In the genomic region with DNA sequence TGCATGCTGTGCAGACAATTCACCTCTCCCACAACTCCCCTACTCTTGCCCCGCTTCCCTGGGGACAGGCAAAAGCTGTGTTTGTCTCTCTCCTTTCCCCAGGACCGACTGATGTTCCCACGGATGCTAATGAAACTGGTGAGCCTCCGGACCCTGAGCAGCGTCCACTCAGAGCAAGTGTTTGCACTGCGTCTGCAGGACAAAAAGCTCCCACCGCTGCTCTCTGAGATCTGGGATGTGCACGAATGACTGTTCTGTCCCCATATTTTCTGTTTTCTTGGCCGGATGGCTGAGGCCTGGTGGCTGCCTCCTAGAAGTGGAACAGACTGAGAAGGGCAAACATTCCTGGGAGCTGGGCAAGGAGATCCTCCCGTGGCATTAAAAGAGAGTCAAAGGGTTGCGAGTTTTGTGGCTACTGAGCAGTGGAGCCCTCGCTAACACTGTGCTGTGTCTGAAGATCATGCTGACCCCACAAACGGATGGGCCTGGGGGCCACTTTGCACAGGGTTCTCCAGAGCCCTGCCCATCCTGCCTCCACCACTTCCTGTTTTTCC, we compare ENCODE assay signal across 7 cellular contexts. TPM values are rescaled to one million over a fixed set of nuclear protein-coding genes. Genes with fewer than 3 reads are reported as not detected.
DNase-seq lines count a peak whose midpoint lies in the region; ATAC-seq, FAIRE-seq and TF ChIP-seq lines count a peak whose summit lies in the region.

No MANE protein-coding gene starts in this region.

- WGBS in hepatocyte (ENCODE audit: low lambda C conversion rate, missing lambda C conversion rate), result 41% methylated on average over 13 of the region's 13 CpGs
- 38 to 52% (median 48%) methylated on average over 13 of the region's 13 CpGs for WGBS in small intestine, 3 donors

- ATAC-seq in GM23338 (peak; percentile 3), HG03354 (IDR thresholded peaks at IDR 0.05; ENCODE audit: poor library complexity, severe bottlenecking, unreplicated experiment) (no peak)

- no peaks in the 10 kb centered on the region for H3K9me2 ChIP-seq in GM23338 (ENCODE audit: insufficient read depth)
- H3K9me2 ChIP-seq in hepatocyte (replicated peaks; ENCODE audit: insufficient read depth), result no peaks in the 10 kb centered on the region

- no peaks in the 10 kb centered on the region for H3K9me3 Mint-ChIP-seq in GM23338

- H3K79me2 ChIP-seq in GM23338 (replicated peaks; ENCODE audit: insufficient read depth), result peaks cover 31% of the 10 kb centered on the region
- H3K79me2 ChIP-seq in hepatocyte, result peaks cover 38% of the 10 kb centered on the region

- peak overlapping the region; percentile 99 for H3K27ac ChIP-seq in GM23338 (ENCODE audit: low read depth)
- peak overlapping the region; percentile 98 for H3K27ac ChIP-seq in SK-N-MC
- H3K27ac ChIP-seq in hepatocyte, result peak overlapping the region; percentile 99
- peak overlapping the region; percentile 82 to 92 for H3K27ac ChIP-seq in small intestine (ENCODE audit: low read depth in 1 of 2, low read length in 1 of 2)

- H3K4me3 ChIP-seq in GM23338 (peak overlapping the region; percentile 88), SK-N-MC (peak overlapping the region; percentile 81), hepatocyte (no peak overlapping the region), small intestine (ENCODE audit: low read depth in 1 of 2, low read length in 2 of 2) (peak overlapping the region in 1 of 2 donors; percentile 74)

- H3K27ac Mint-ChIP-seq in GM23338, result peak overlapping the region; percentile 96

- H3K27me3 Mint-ChIP-seq in GM23338 (ENCODE audit: insufficient read depth, low read depth, poor library complexity), result peaks cover 9% of the 10 kb centered on the region

- H3K9me3 ChIP-seq in SK-N-MC (ENCODE audit: low read depth, low read length) (no peaks in the 10 kb centered on the region), hepatocyte (ENCODE audit: low read depth) (no peaks in the 10 kb centered on the region), small intestine (ENCODE audit: control insufficient read depth, low read depth) (no peaks in the 10 kb centered on the region)

- H2AFZ ChIP-seq in GM23338 (peak overlapping the region; percentile 89), hepatocyte (peak overlapping the region; percentile 49)

- peaks cover 22% of the 10 kb centered on the region for H3F3A ChIP-seq in GM23338 (replicated peaks; ENCODE audit: low read depth)

- peaks cover 41% of the 10 kb centered on the region for H3K4me1 Mint-ChIP-seq in GM23338

- H4K20me1 ChIP-seq in GM23338 (replicated peaks; ENCODE audit: insufficient read depth) (peaks cover 28% of the 10 kb centered on the region), hepatocyte (ENCODE audit: insufficient read depth, poor library complexity, severe bottlenecking) (peaks cover 30% of the 10 kb centered on the region)

- H3K27me3 ChIP-seq in GM23338 (ENCODE audit: insufficient read depth) (no peaks in the 10 kb centered on the region), hepatocyte (no peaks in the 10 kb centered on the region), small intestine (ENCODE audit: control insufficient read depth in 2 of 2, insufficient read depth in 2 of 2, low read length in 2 of 2) (no peaks in the 10 kb centered on the region)

- no peak for TF ChIP-seq CTCF in GM23338 (conservative IDR thresholded peaks at IDR 0.05; ENCODE audit: low read depth in 2 of 2)
- no peak for TF ChIP-seq CTCF in hepatocyte (IDR thresholded peaks at IDR 0.05; ENCODE audit: poor library complexity)

- H3K36me3 ChIP-seq in GM23338 (ENCODE audit: insufficient read depth), result no peaks in the 10 kb centered on the region; the same call in 1 of the 2 replicates
- no peaks in the 10 kb centered on the region for H3K36me3 ChIP-seq in SK-N-MC (ENCODE audit: insufficient read depth, low read length)
- no peaks in the 10 kb centered on the region for H3K36me3 ChIP-seq in hepatocyte (replicated peaks; ENCODE audit: insufficient read depth, low read depth)
- H3K36me3 ChIP-seq in small intestine (ENCODE audit: control insufficient read depth in 2 of 2, insufficient read depth in 2 of 2, low read length in 2 of 2), result peaks cover 0 to 4% of the 10 kb centered on the region in 2 donors

- peaks cover 36% of the 10 kb centered on the region for H3K4me1 ChIP-seq in GM23338 (ENCODE audit: insufficient read depth)
- peaks cover 11% of the 10 kb centered on the region for H3K4me1 ChIP-seq in hepatocyte (ENCODE audit: insufficient read depth)
- H3K4me1 ChIP-seq in small intestine (ENCODE audit: control insufficient read depth in 2 of 2, insufficient read depth in 1 of 2, low read depth in 1 of 2, low read length in 1 of 2), result peaks cover 2 to 3% of the 10 kb centered on the region in 2 donors

- H3K9ac ChIP-seq in SK-N-MC (ENCODE audit: insufficient read length), result peak overlapping the region; percentile 82

- FAIRE-seq in small intestine (lab: Jason Lieb, UNC), result no peak

- H3K4me2 ChIP-seq in GM23338 (peak overlapping the region; percentile 96), hepatocyte (peak overlapping the region; percentile 79)

- no peaks in the 10 kb centered on the region; the same call in 2 of the 3 replicates for H3K36me3 Mint-ChIP-seq in GM23338 (ENCODE audit: low read depth)

- peak; percentile 39 for DNase-seq in GM23338 (ENCODE audit: low spot score)
- no peak for DNase-seq in SK-N-MC (ENCODE audit: low read depth, low spot score)
- DNase-seq in hepatocyte (ENCODE audit: low spot score), result no peak
- no peak for DNase-seq in small intestine
- DNase-seq in cerebellar cortex (ENCODE audit: low spot score), result no peak
- no peak for DNase-seq in NK-92 treated with Interleukin-12 subunit alpha and Interleukin-12 subunit beta, amount 100 ng/mL, for 24 hours (lab: John Stamatoyannopoulos, UW)

- peak overlapping the region; percentile 88 for H3K4me3 Mint-ChIP-seq in GM23338

TF ChIP-seq in GM23338, 12 proteins besides CTCF, POLR2A, EP300 and RAD21 (continues in another document):
- no peak for TF ChIP-seq ZNF331 (CRISPR knock-in tag; IDR thresholded peaks at IDR 0.05; ENCODE audit: low read depth)
- no peak for TF ChIP-seq NANOG (IDR thresholded peaks at IDR 0.05; ENCODE audit: borderline replicate concordance)
- TF ChIP-seq, protein P1, sequence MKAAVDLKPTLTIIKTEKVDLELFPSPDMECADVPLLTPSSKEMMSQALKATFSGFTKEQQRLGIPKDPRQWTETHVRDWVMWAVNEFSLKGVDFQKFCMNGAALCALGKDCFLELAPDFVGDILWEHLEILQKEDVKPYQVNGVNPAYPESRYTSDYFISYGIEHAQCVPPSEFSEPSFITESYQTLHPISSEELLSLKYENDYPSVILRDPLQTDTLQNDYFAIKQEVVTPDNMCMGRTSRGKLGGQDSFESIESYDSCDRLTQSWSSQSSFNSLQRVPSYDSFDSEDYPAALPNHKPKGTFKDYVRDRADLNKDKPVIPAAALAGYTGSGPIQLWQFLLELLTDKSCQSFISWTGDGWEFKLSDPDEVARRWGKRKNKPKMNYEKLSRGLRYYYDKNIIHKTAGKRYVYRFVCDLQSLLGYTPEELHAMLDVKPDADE (IDR thresholded peaks at IDR 0.05), result no peak
- TF ChIP-seq REST (IDR thresholded peaks at IDR 0.05; ENCODE audit: unreplicated experiment), result no peak
- TF ChIP-seq JUNB (IDR thresholded peaks at IDR 0.05; ENCODE audit: unreplicated experiment), result no peak
- TF ChIP-seq ZNF114 (CRISPR knock-in tag; IDR thresholded peaks at IDR 0.05), result no peak

RNA-seq across cellular contexts. Expression of gene MADD, which starts 1.4 kb away (rescaled TPM):
- 33.3 and 43.8 TPM in 2 replicates for total RNA-seq in GM23338 (2014; rRNA removed; shearing (Covaris generic))
- polyA plus RNA-seq in GM23338 (2016; fragmentation: Nextera tagmentation; extraction: Ambion mirVana), result 12.5 and 13.4 TPM in 2 replicates
- total RNA-seq in hepatocyte, result 19.1 and 28.0 TPM in 2 replicates
- polyA plus RNA-seq in hepatocyte, result 17.6 and 19.6 TPM in 2 replicates
- 10 to 100 TPM; 19.2 to 27.7 (median 23.9) TPM for polyA plus RNA-seq in small intestine

RNA-seq across cellular contexts. Expression of gene NR1H3, which starts 10.7 kb away (rescaled TPM):
- total RNA-seq in GM23338 (2014; rRNA removed; shearing (Covaris generic)), result 23.7 and 23.8 TPM in 2 replicates
- polyA plus RNA-seq in GM23338 (2016; fragmentation: Nextera tagmentation; extraction: Ambion mirVana) (16.5 and 17.5 TPM in 2 replicates), hepatocyte (41.5 and 43.1 TPM in 2 replicates), small intestine (100 to 1,000 TPM; 102 to 366 (median 223) TPM)
- 40.8 and 49.5 TPM in 2 replicates for total RNA-seq in hepatocyte

RNA-seq across cellular contexts. Expression of gene ACP2, which starts 19.9 kb away (rescaled TPM):
- 32.1 and 33.5 TPM in 2 replicates for total RNA-seq in GM23338 (2014; rRNA removed; shearing (Covaris generic))
- 5.6 and 7.3 TPM in 2 replicates for polyA plus RNA-seq in GM23338 (2016; fragmentation: Nextera tagmentation; extraction: Ambion mirVana)
- 31.5 and 40.3 TPM in 2 replicates for total RNA-seq in hepatocyte
- 26.5 and 29.6 TPM in 2 replicates for polyA plus RNA-seq in hepatocyte
- 10 to 100 TPM; 44.1 to 53.3 (median 48.6) TPM for polyA plus RNA-seq in small intestine

RNA-seq across cellular contexts. Expression of gene DDB2, which starts 53.8 kb away (rescaled TPM):
- total RNA-seq in GM23338 (2014; rRNA removed; shearing (Covaris generic)), result 62.5 and 63.1 TPM in 2 replicates
- 58.7 and 60.2 TPM in 2 replicates for polyA plus RNA-seq in GM23338 (2016; fragmentation: Nextera tagmentation; extraction: Ambion mirVana)
- total RNA-seq in hepatocyte, result 17.2 and 17.7 TPM in 2 replicates
- polyA plus RNA-seq in hepatocyte, result 25.7 and 28.2 TPM in 2 replicates
- polyA plus RNA-seq in small intestine, result 10 to 100 TPM; 25.1 to 39.4 (median 26.2) TPM
